ENCODE assay signal across 22 cellular contexts in the genomic region with DNA sequence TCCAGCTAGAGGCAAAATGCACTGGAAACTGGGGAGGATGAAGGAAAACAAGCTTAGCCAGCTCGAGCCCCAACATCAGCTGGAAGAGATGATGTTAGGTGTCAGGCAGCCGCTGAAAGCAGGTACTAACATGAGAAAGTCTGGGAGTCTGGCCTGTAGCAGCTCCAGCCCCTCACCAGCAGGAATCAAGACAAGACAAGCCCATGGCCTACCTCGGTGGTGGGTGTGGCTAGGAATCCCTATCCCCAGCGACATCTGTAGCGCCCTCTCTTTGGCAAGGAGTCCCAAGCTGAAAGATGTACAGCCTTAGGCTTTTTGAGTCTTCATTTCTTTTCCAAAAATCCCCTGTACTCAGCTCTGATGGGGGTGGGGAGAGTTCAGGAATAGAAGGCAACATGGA. TPM values are rescaled to one million over a fixed set of nuclear protein-coding genes. Genes with fewer than 3 reads are reported as not detected.
"Had no signal": no experiment of that assay in that cellular context is flagged by ENCODE, and none has a peak within 500 bp of the region (broad histone marks: within the 10 kb centered on the region; RNA-seq: fewer than 3 reads in every experiment).

No MANE protein-coding gene starts in this region.

- DNase-seq: activated B cell treated with CpG ODN at 0.5 μM for 24 hours; activated CD4-positive, alpha-beta memory T cell treated with anti-CD3 and anti-CD28 coated beads for 36 hours; activated CD4-positive, alpha-beta T cell treated with anti-CD3 and anti-CD28 coated beads for 4 hours; activated naive CD4-positive, alpha-beta T cell treated with anti-CD3 and anti-CD28 coated beads for 36 hours; activated T-cell treated with anti-CD3 and anti-CD28 coated beads, Interleukin-2, amount 50 U/mL, for 1 hour; aorta; effector memory CD4-positive, alpha-beta T cell; hippocampal formation; midbrain; stimulated activated CD4-positive, alpha-beta T cell treated with anti-CD3 and anti-CD28 coated beads, Interleukin-4, amount 100 ng/mL, for 24 hours; stomach; SW 1271; testis had no signal

- H3K9me3 Mint-ChIP-seq: activated B cell treated with CpG ODN at 0.5 μM for 24 hours; activated CD4-positive, alpha-beta memory T cell treated with anti-CD3 and anti-CD28 coated beads for 36 hours; activated naive CD4-positive, alpha-beta T cell treated with anti-CD3 and anti-CD28 coated beads for 36 hours; activated T-helper 2 cell treated with anti-CD3 and anti-CD28 coated beads, Interferon-gamma antibody, Interleukin-2, Interleukin-4, amounts not matched to agents 10 μg/mL and 5 μg/mL and 100 μg/mL, durations not matched to agents 14 hours and 24 hours and 36 hours; dendritic cell treated with granulocyte-macrophage colony-stimulating factor and Interleukin-4, amounts not matched to agents 40 ng/mL and 50 ng/mL, for 4 days; stimulated activated effector memory CD8-positive, alpha-beta T cell treated with anti-CD3 and anti-CD28 coated beads, Interleukin-12 subunit alpha, Interleukin-12 subunit beta, amount 100 ng/mL, for 72 hours had no signal

- H3K36me3 Mint-ChIP-seq: activated CD4-positive, alpha-beta memory T cell treated with anti-CD3 and anti-CD28 coated beads for 36 hours; stimulated activated effector memory CD8-positive, alpha-beta T cell treated with anti-CD3 and anti-CD28 coated beads, Interleukin-12 subunit alpha, Interleukin-12 subunit beta, amount 100 ng/mL, for 72 hours had no signal

- H3K9ac ChIP-seq: parathyroid adenoma had no signal

- H3K4me3 Mint-ChIP-seq: activated CD4-positive, alpha-beta memory T cell treated with anti-CD3 and anti-CD28 coated beads for 36 hours; activated naive CD4-positive, alpha-beta T cell treated with anti-CD3 and anti-CD28 coated beads for 36 hours; dendritic cell treated with granulocyte-macrophage colony-stimulating factor and Interleukin-4, amounts not matched to agents 40 ng/mL and 50 ng/mL, for 4 days; stimulated activated effector memory CD8-positive, alpha-beta T cell treated with anti-CD3 and anti-CD28 coated beads, Interleukin-12 subunit alpha, Interleukin-12 subunit beta, amount 100 ng/mL, for 72 hours had no signal

- H3K27ac ChIP-seq: neutrophil, parathyroid adenoma, stomach, testis, upper lobe of left lung had no signal

- H3K27ac Mint-ChIP-seq: activated B cell treated with CpG ODN at 0.5 μM for 24 hours; activated CD4-positive, alpha-beta memory T cell treated with anti-CD3 and anti-CD28 coated beads for 36 hours; activated naive CD4-positive, alpha-beta T cell treated with anti-CD3 and anti-CD28 coated beads for 36 hours; activated T-helper 2 cell treated with anti-CD3 and anti-CD28 coated beads, Interferon-gamma antibody, Interleukin-2, Interleukin-4, amounts not matched to agents 10 μg/mL and 5 μg/mL and 100 μg/mL, durations not matched to agents 14 hours and 24 hours and 36 hours; dendritic cell treated with granulocyte-macrophage colony-stimulating factor and Interleukin-4, amounts not matched to agents 40 ng/mL and 50 ng/mL, for 4 days; stimulated activated effector memory CD8-positive, alpha-beta T cell treated with anti-CD3 and anti-CD28 coated beads, Interleukin-12 subunit alpha, Interleukin-12 subunit beta, amount 100 ng/mL, for 72 hours had no signal

- H3K4me3 ChIP-seq: stomach, testis, upper lobe of left lung had no signal

- H3K36me3 ChIP-seq: neutrophil, stomach, upper lobe of left lung had no signal

- H3K9me3 ChIP-seq: neutrophil, stomach, testis, upper lobe of left lung had no signal

- H3K27me3 ChIP-seq: testis had no signal

- ATAC-seq: sciatic nerve; stimulated activated effector memory CD8-positive, alpha-beta T cell treated with anti-CD3 and anti-CD28 coated beads, Interleukin-12 subunit alpha, Interleukin-12 subunit beta, amount 100 ng/mL, for 72 hours had no signal

RNA-seq across cellular contexts. Expression of a gene that starts 2.6 kb away (rescaled TPM):
- total RNA-seq: lung microvascular endothelial cell had no signal
- polyA plus RNA-seq: keratinocyte had no signal
